In genomic region chr4:25913851-25914669, GRCh38 we compare ENCODE assay signal across 8 cellular contexts. TPM values are rescaled to one million over a fixed set of nuclear protein-coding genes. Genes with fewer than 3 reads are reported as not detected.
DNase-seq lines count a peak whose midpoint lies in the region; FAIRE-seq and TF ChIP-seq lines count a peak whose summit lies in the region.

TSS of gene SMIM20 (plus strand) at chr4:25914220. CDS start at chr4:25914314, 94 bp downstream.

- no peaks in the 10 kb centered on the region for H3K9me2 ChIP-seq in Loucy (replicated peaks; ENCODE audit: low read depth, low read length)

- H3K9ac ChIP-seq in Loucy (ENCODE audit: low read depth, low read length, poor library complexity, severe bottlenecking), result peak within 1 kb of the TSS; percentile 81
- H3K9ac ChIP-seq in stomach smooth muscle (ENCODE audit: low read length in 2 of 2), result peak within 1 kb of the TSS; percentile 88 to 97

- peak within 1 kb of the TSS; percentile 83 for H3K27ac ChIP-seq in stomach smooth muscle (ENCODE audit: low read length)

- 0 out of 2 replicates have a peak, but pooled peaks cover 5% of the 10 kb centered on the region for H3K79me2 ChIP-seq in Loucy (ENCODE audit: insufficient read depth, low read length)

- H2AFZ ChIP-seq in Loucy (ENCODE audit: low read length), result peak within 1 kb of the TSS; percentile 96

- peaks cover 29% of the 10 kb centered on the region for H3K4me1 Mint-ChIP-seq in neural crest cell

- TF ChIP-seq CTCF in Loucy (conservative IDR thresholded peaks at IDR 0.05; ENCODE audit: low read length) (no peak), neural crest cell (conservative IDR thresholded peaks at IDR 0.05) (no peak)

- peak; percentile 97 for DNase-seq in H7
- DNase-seq in SIG-M5 (lab: John Stamatoyannopoulos, UW), result peak; percentile 16
- DNase-seq in activated gamma-delta T cell (lab: John Stamatoyannopoulos, UW), result peak; percentile 79
- DNase-seq in fibroblast of the conjunctiva (ENCODE audit: low read depth), result peak; percentile 84
- DNase-seq in neural crest cell (ENCODE audit: low read depth, low spot score), result peak; percentile 86

- H3K4me2 ChIP-seq in Loucy (ENCODE audit: low read depth, low read length, poor library complexity, severe bottlenecking), result peak within 1 kb of the TSS; percentile 92

- H3K4me3 ChIP-seq in H7 (ENCODE audit: insufficient read depth, low read depth, low read length), result peak within 1 kb of the TSS; percentile 64
- H3K4me3 ChIP-seq in Loucy (ENCODE audit: low read length, poor library complexity, severe bottlenecking), result peak within 1 kb of the TSS; percentile 94
- H3K4me3 ChIP-seq in stomach smooth muscle (ENCODE audit: low read length in 2 of 2), result peak within 1 kb of the TSS; percentile 94 to 98

- FAIRE-seq in G401.6 (lab: Jason Lieb, UNC), result peak; percentile 80

- H3K4me1 ChIP-seq in Loucy (ENCODE audit: insufficient read depth, low read length, poor library complexity, severe bottlenecking), result peaks cover 11% of the 10 kb centered on the region
- peaks cover 24% of the 10 kb centered on the region for H3K4me1 ChIP-seq in stomach smooth muscle (ENCODE audit: control insufficient read depth, insufficient read depth, low read length)

- H3K36me3 Mint-ChIP-seq in neural crest cell (ENCODE audit: low read depth), result peaks cover 3% of the 10 kb centered on the region

- no peaks in the 10 kb centered on the region for H3F3A ChIP-seq in Loucy (ENCODE audit: low read depth)

- peaks cover 5% of the 10 kb centered on the region; the same call in 1 of the 2 replicates for H3K27me3 ChIP-seq in H7 (ENCODE audit: control insufficient read depth, insufficient read depth, low read length)
- H3K27me3 ChIP-seq in Loucy (ENCODE audit: insufficient read depth, low read length, poor library complexity, severe bottlenecking), result peaks cover 8% of the 10 kb centered on the region
- H3K27me3 ChIP-seq in stomach smooth muscle (ENCODE audit: control insufficient read depth in 1 of 2, insufficient read depth in 2 of 2, low read length in 2 of 2), result no peaks in the 10 kb centered on the region

- H3K9me3 ChIP-seq in Loucy (ENCODE audit: insufficient read depth, low read depth, low read length) (no peaks in the 10 kb centered on the region), stomach smooth muscle (ENCODE audit: control insufficient read depth in 2 of 2, low read length in 2 of 2) (no peaks in the 10 kb centered on the region)

- H3K27me3 Mint-ChIP-seq in neural crest cell (ENCODE audit: low read depth), result no peaks in the 10 kb centered on the region

- H3K27ac Mint-ChIP-seq in neural crest cell (ENCODE audit: unreplicated experiment), result peak within 1 kb of the TSS; percentile 97

- H3K4me3 Mint-ChIP-seq in neural crest cell, result peak within 1 kb of the TSS; percentile 98

- no peaks in the 10 kb centered on the region for H4K20me1 ChIP-seq in Loucy (ENCODE audit: insufficient read depth, low read length, poor library complexity, severe bottlenecking)

- H3K36me3 ChIP-seq in H7 (replicated peaks; ENCODE audit: control insufficient read depth, insufficient read depth, low read length) (no peaks in the 10 kb centered on the region), Loucy (ENCODE audit: insufficient read depth, low read length) (no peaks in the 10 kb centered on the region), stomach smooth muscle (ENCODE audit: control insufficient read depth in 2 of 2, insufficient read depth in 2 of 2, low read length in 2 of 2) (peaks cover 0 to 2% of the 10 kb centered on the region in 2 donors)

- peaks cover 4% of the 10 kb centered on the region for H3K9me3 Mint-ChIP-seq in neural crest cell

RNA-seq across cellular contexts. Expression of gene SMIM20, which starts in this region (rescaled TPM):
- total RNA-seq in H7 (2014; rRNA removed; shearing (Covaris generic)), result 55.3 and 81.1 TPM in 2 replicates
- 22.1 and 24.9 TPM in 2 replicates for total RNA-seq in neural crest cell

Comparison
In these comparisons a context has a peak if more than half of its experiments do, and no peak if none do; other contexts are left out.
1. Peak in every context shown above with its lines: DNase-seq, H3K4me3 ChIP-seq and H3K27ac ChIP-seq.
2. DNase-seq: peak in every context shown above with its lines; median percentile 97 in H7; 86 in neural crest cell; 84 in fibroblast of the conjunctiva; 79 in activated gamma-delta T cell; 16 in SIG-M5.